In the genomic region with DNA sequence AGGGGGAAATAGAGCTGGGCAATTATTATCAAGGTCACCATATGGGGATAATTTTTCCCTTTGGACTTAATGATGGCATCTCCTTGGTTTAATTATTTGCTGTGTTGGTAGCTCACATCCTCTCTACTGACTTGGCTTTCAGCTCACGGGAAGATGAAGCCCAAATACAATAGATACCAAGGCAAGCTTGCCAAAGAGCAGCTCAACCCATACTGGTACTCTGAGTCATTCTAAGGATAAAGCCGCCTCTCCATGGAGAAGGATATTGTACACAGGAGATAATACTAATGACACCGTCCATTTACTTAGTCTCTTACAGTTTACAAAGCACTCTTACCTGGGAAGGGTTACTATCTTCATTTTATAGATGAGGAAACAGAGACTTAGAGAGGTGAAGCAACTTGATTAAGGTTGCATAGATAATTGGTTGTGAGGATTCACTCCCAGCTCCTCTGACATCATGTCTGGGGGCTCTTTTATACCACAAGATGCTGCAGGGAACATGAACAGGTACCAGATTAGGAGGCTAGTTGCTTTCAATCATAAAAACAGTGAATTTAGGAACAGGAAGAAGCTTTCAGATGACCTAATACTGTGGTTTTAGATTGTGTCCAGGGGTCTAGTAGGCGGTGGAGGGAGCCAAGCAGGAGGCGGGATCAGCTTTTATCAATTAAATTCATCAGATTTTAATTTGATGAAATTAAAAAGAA, we compare ENCODE assay signal across 11 cellular contexts. TPM values are rescaled to one million over a fixed set of nuclear protein-coding genes. Genes with fewer than 3 reads are reported as not detected.
A peak's percentile ranks its signal among the peaks of the same experiment; 100 is the strongest.
DNase-seq lines count a peak whose midpoint lies in the region; ATAC-seq, FAIRE-seq and TF ChIP-seq lines count a peak whose summit lies in the region.
"Had no signal": no experiment of that assay in that cellular context is flagged by ENCODE, and none has a peak within 500 bp of the region (broad histone marks: within the 10 kb centered on the region; RNA-seq: fewer than 3 reads in every experiment).

No MANE protein-coding gene starts in this region.

- ATAC-seq in T-cell (replicated peaks in 1 of 4) (no peak), GM21423 (IDR thresholded peaks at IDR 0.05; ENCODE audit: unreplicated experiment) (no peak)

- peak overlapping the region; percentile 1 for H3K4me3 ChIP-seq in epithelial cell of proximal tubule (ENCODE audit: low read depth, low read length)
- H3K4me3 ChIP-seq: BLaER1 treated with 17β-estradiol and CSF1 and Interleukin-3, amounts not matched to agents 10 nM and 100 nM had no signal

- POLR2A ChIA-PET in T-cell (lab: Charles Lee), result interaction anchor here in 1 of 2 donors (0.6 kb wide), 1 partner anchor 85 kb away, joined by 3 read pairs; no protein-coding TSS in a partner anchor

- FAIRE-seq in urothelium cell line (lab: Jason Lieb, UNC), result no peak

- DNase-seq in activated naive CD4-positive, alpha-beta T cell treated with anti-CD3 and anti-CD28 coated beads, Interleukin-2, amount 10 ng/mL, durations not matched to agents 7 days and 5 days, result no peak
- DNase-seq in T-cell (no peak), epithelial cell of proximal tubule (ENCODE audit: low read depth) (peak; percentile 59), urothelium cell line (ENCODE audit: low spot score) (peak; percentile 29), NCI-H526 treated with DMSO at 0.1 percent for 48 hours (lab: John Stamatoyannopoulos, UW) (no peak), pons (ENCODE audit: low spot score) (no peak)
- DNase-seq: Kasumi-1, NCI-H82 had no signal

- no peaks in the 10 kb centered on the region for H3K36me3 Mint-ChIP-seq in activated naive CD4-positive, alpha-beta T cell treated with anti-CD3 and anti-CD28 coated beads, Interleukin-2, amount 50 U/mL, for 24 hours
- no peaks in the 10 kb centered on the region for H3K36me3 Mint-ChIP-seq in activated naive CD4-positive, alpha-beta T cell treated with anti-CD3 and anti-CD28 coated beads, Interleukin-2, amount 10 ng/mL, durations not matched to agents 7 days and 5 days
- H3K36me3 Mint-ChIP-seq in T-cell, result no peaks in the 10 kb centered on the region

- H3K27me3 Mint-ChIP-seq in activated naive CD4-positive, alpha-beta T cell treated with anti-CD3 and anti-CD28 coated beads, Interleukin-2, amount 50 U/mL, for 24 hours, result peaks cover 2% of the 10 kb centered on the region
- H3K27me3 Mint-ChIP-seq in activated naive CD4-positive, alpha-beta T cell treated with anti-CD3 and anti-CD28 coated beads, Interleukin-2, amount 10 ng/mL, durations not matched to agents 7 days and 5 days, result no peaks in the 10 kb centered on the region
- peaks cover 0 to 1% of the 10 kb centered on the region in 2 donors for H3K27me3 Mint-ChIP-seq in T-cell

- H3K9me3 Mint-ChIP-seq in activated naive CD4-positive, alpha-beta T cell treated with anti-CD3 and anti-CD28 coated beads, Interleukin-2, amount 50 U/mL, for 24 hours, result no peaks in the 10 kb centered on the region
- no peaks in the 10 kb centered on the region for H3K9me3 Mint-ChIP-seq in activated naive CD4-positive, alpha-beta T cell treated with anti-CD3 and anti-CD28 coated beads, Interleukin-2, amount 10 ng/mL, durations not matched to agents 7 days and 5 days
- no peaks in the 10 kb centered on the region for H3K9me3 Mint-ChIP-seq in T-cell

- peak overlapping the region; percentile 48 for H3K27ac Mint-ChIP-seq in activated naive CD4-positive, alpha-beta T cell treated with anti-CD3 and anti-CD28 coated beads, Interleukin-2, amount 50 U/mL, for 24 hours
- H3K27ac Mint-ChIP-seq in activated naive CD4-positive, alpha-beta T cell treated with anti-CD3 and anti-CD28 coated beads, Interleukin-2, amount 10 ng/mL, durations not matched to agents 7 days and 5 days, result no peak overlapping the region
- H3K27ac Mint-ChIP-seq in T-cell, result peak overlapping the region; percentile 34 to 56

- CTCF ChIA-PET in activated naive CD4-positive, alpha-beta T cell treated with anti-CD3 and anti-CD28 coated beads, Interleukin-2, amount 10 ng/mL, durations not matched to agents 7 days and 5 days (lab: Charles Lee), result interaction anchor here (1.1 kb wide), 1 partner anchor 75 kb away, joined by 4 read pairs; no protein-coding TSS in a partner anchor
- CTCF ChIA-PET in T-cell (lab: Charles Lee), result interaction anchor here in 1 of 2 donors (1.1 to 1.2 kb wide), 3 partner anchors 10 to 76 kb away, joined by 3 to 4 read pairs (median 3); no protein-coding TSS in a partner anchor

- TF ChIP-seq CTCF in epithelial cell of proximal tubule (conservative IDR thresholded peaks at IDR 0.05; ENCODE audit: low read depth, low read length), result no peak

- peaks cover 17% of the 10 kb centered on the region for H3K4me1 Mint-ChIP-seq in activated naive CD4-positive, alpha-beta T cell treated with anti-CD3 and anti-CD28 coated beads, Interleukin-2, amount 50 U/mL, for 24 hours
- peaks cover 16% of the 10 kb centered on the region for H3K4me1 Mint-ChIP-seq in activated naive CD4-positive, alpha-beta T cell treated with anti-CD3 and anti-CD28 coated beads, Interleukin-2, amount 10 ng/mL, durations not matched to agents 7 days and 5 days
- peaks cover 17 to 26% (median 19%) of the 10 kb centered on the region in 3 donors for H3K4me1 Mint-ChIP-seq in T-cell

- no peak overlapping the region for H3K4me3 Mint-ChIP-seq in activated naive CD4-positive, alpha-beta T cell treated with anti-CD3 and anti-CD28 coated beads, Interleukin-2, amount 50 U/mL, for 24 hours
- no peak overlapping the region for H3K4me3 Mint-ChIP-seq in activated naive CD4-positive, alpha-beta T cell treated with anti-CD3 and anti-CD28 coated beads, Interleukin-2, amount 10 ng/mL, durations not matched to agents 7 days and 5 days
- no peak overlapping the region for H3K4me3 Mint-ChIP-seq in T-cell

RNA-seq across cellular contexts. Expression of a gene that starts 48.3 kb away (rescaled TPM):
- total RNA-seq in T-cell, result 100 to 1,000 TPM in 4 of 5 donors, 10 to 100 TPM in 1; 97.7 to 121 (median 105) TPM
- total RNA-seq in epithelial cell of proximal tubule, result 153 and 218 TPM in 2 replicates

Comparison
In these comparisons a context has a peak if more than half of its experiments do, and no peak if none do; other contexts are left out.
1. DNase-seq: peak in epithelial cell of proximal tubule (single experiment) and urothelium cell line (single experiment); none in activated naive CD4-positive, alpha-beta T cell treated with anti-CD3 and anti-CD28 coated beads, Interleukin-2, amount 10 ng/mL, durations not matched to agents 7 days and 5 days (single experiment), T-cell (0 of 34), NCI-H526 treated with DMSO at 0.1 percent for 48 hours (single experiment) and pons (single experiment).